ENCODE assay signal across 13 cellular contexts in the genomic region with DNA sequence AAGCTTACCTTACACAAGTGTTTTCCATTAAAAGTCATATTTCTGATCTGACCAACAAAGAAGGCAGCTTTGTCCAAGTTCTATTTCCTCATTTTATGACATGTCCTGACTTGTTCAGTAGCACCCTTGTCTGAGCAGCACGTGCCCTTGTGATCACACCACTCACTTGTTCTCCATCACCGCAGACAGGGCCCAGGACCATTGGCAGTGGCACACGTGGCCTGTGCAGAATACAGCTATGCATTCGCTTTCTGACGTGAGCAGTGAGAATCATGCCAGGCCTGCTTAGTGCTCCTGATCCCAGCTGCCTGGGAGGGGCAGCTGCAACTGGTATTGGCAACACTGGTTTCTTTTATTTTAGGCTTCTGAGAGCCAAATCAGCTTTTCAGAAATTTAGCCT.
A peak's percentile ranks its signal among the peaks of the same experiment; 100 is the strongest.
DNase-seq lines count a peak whose midpoint lies in the region; ATAC-seq and TF ChIP-seq lines count a peak whose summit lies in the region.
"Had no signal": no experiment of that assay in that cellular context is flagged by ENCODE, and none has a peak within 500 bp of the region (broad histone marks: within the 10 kb centered on the region; RNA-seq: fewer than 3 reads in every experiment).

No MANE protein-coding gene starts in this region.

- H3K36me3 Mint-ChIP-seq in Caco-2 (ENCODE audit: insufficient read depth, unreplicated experiment): peaks cover 19% of the 10 kb centered on the region
- H3K36me3 Mint-ChIP-seq in stimulated activated memory B cell treated with anti-CD40 and anti-IgM and Interleukin-4, amounts not matched to agents 10 μg/mL and 1 μg/mL and 100 μg/mL, for 72 hours: no peaks in the 10 kb centered on the region

- intact Hi-C loops in Caco-2 (cut with micrococcal nuclease; ENCODE audit: unreplicated experiment): loop anchor here (2.0 to 5.0 kb wide), 2 partner anchors 23 to 42 kb away; no protein-coding TSS in a partner anchor

- no peaks in the 10 kb centered on the region for H3K9me3 Mint-ChIP-seq in Caco-2 (ENCODE audit: unreplicated experiment)
- no peaks in the 10 kb centered on the region for H3K9me3 Mint-ChIP-seq in stimulated activated memory B cell treated with anti-CD40 and anti-IgM and Interleukin-4, amounts not matched to agents 10 μg/mL and 1 μg/mL and 100 μg/mL, for 72 hours
- H3K9me3 Mint-ChIP-seq: activated naive CD8-positive, alpha-beta T cell treated with anti-CD3 and anti-CD28 coated beads, Interleukin-2, amount 50 U/mL, for 24 hours had no signal

- no peak for TF ChIP-seq CTCF in Caco-2 (IDR thresholded peaks at IDR 0.05; ENCODE audit: insufficient read depth in 1 of 2, low read depth in 1 of 2, low read length in 1 of 2, severe bottlenecking in 1 of 2, unreplicated experiment in 1 of 2)
- TF ChIP-seq CTCF in fibroblast of lung (conservative IDR thresholded peaks at IDR 0.05 in 1 of 2, IDR thresholded peaks at IDR 0.05 in 1 of 2; ENCODE audit: low read depth in 1 of 2, low read length in 2 of 2): no peak
- TF ChIP-seq CTCF in omental fat pad (IDR thresholded peaks at IDR 0.05): no peak

- H3K4me3 ChIP-seq in Caco-2 (ENCODE audit: low read depth, low read length) (no peak overlapping the region), fibroblast of lung (replicated peaks in 1 of 4; ENCODE audit: control extremely low read depth in 1 of 4, insufficient read depth in 1 of 4, low read depth in 3 of 4, low read length in 4 of 4) (no peak overlapping the region)
- H3K4me3 ChIP-seq: skin epidermis, vagina had no signal

- H3K79me2 ChIP-seq in fibroblast of lung (ENCODE audit: control insufficient read depth, insufficient read depth, low read length): no peaks in the 10 kb centered on the region

- peak overlapping the region; percentile 62 for H3K27ac Mint-ChIP-seq in Caco-2 (ENCODE audit: unreplicated experiment)
- no peak overlapping the region for H3K27ac Mint-ChIP-seq in stimulated activated memory B cell treated with anti-CD40 and anti-IgM and Interleukin-4, amounts not matched to agents 10 μg/mL and 1 μg/mL and 100 μg/mL, for 72 hours
- H3K27ac Mint-ChIP-seq: activated naive CD8-positive, alpha-beta T cell treated with anti-CD3 and anti-CD28 coated beads, Interleukin-2, amount 50 U/mL, for 24 hours had no signal

- POLR2A ChIA-PET in Caco-2 (lab: Charles Lee): interaction anchor here (1.1 kb wide), 1 partner anchor 76 kb away, joined by 3 read pairs; no protein-coding TSS in a partner anchor

- no peak overlapping the region for H3K4me2 ChIP-seq in fibroblast of lung (ENCODE audit: extremely low read depth, insufficient read depth, low read length)

- peak overlapping the region; percentile 36 for H2AFZ ChIP-seq in fibroblast of lung (ENCODE audit: low read length)

- CTCF ChIA-PET in Caco-2 (lab: Charles Lee): interaction anchor here (0.8 to 2.5 kb wide), 8 partner anchors 11 to 256 kb away, joined by 3 to 15 read pairs (median 6); no protein-coding TSS in a partner anchor

- no peak overlapping the region for H3K9ac ChIP-seq in fibroblast of lung (ENCODE audit: insufficient read depth, low read length)

- DNase-seq in Caco-2: peak; percentile 20 to 52
- peak; percentile 78 for DNase-seq in NOMO-1 treated with DMSO at 0.1 percent for 48 hours (lab: John Stamatoyannopoulos, UW; ENCODE audit: unreplicated experiment)
- DNase-seq in fibroblast of lung (ENCODE audit: low read depth in 2 of 2): no peak
- peak; percentile 70 for DNase-seq in myocyte (ENCODE audit: low read depth)
- DNase-seq in NCI-H510A (lab: John Stamatoyannopoulos, UW): no peak
- DNase-seq in omental fat pad (ENCODE audit: low spot score): no peak
- DNase-seq: activated naive CD8-positive, alpha-beta T cell treated with anti-CD3 and anti-CD28 coated beads, Interleukin-2, amount 50 U/mL, for 24 hours; AML-193; NCI-H2171 treated with DMSO at 0.1 percent for 48 hours had no signal

- no TSS peak for BruUV-seq in Caco-2 (replicated peaks; lab: Mats Ljungman, UMichigan)

- H3K27me3 Mint-ChIP-seq in Caco-2 (ENCODE audit: insufficient read depth, unreplicated experiment): no peaks in the 10 kb centered on the region
- no peaks in the 10 kb centered on the region for H3K27me3 Mint-ChIP-seq in stimulated activated memory B cell treated with anti-CD40 and anti-IgM and Interleukin-4, amounts not matched to agents 10 μg/mL and 1 μg/mL and 100 μg/mL, for 72 hours
- H3K27me3 Mint-ChIP-seq: activated naive CD8-positive, alpha-beta T cell treated with anti-CD3 and anti-CD28 coated beads, Interleukin-2, amount 50 U/mL, for 24 hours had no signal

- no peak overlapping the region for H3K27ac ChIP-seq in fibroblast of lung (ENCODE audit: insufficient read depth, low read length)
- H3K27ac ChIP-seq: vagina had no signal

- peaks cover 47% of the 10 kb centered on the region for H3K4me1 Mint-ChIP-seq in Caco-2 (ENCODE audit: low read depth, unreplicated experiment)
- peaks cover 15% of the 10 kb centered on the region for H3K4me1 Mint-ChIP-seq in stimulated activated memory B cell treated with anti-CD40 and anti-IgM and Interleukin-4, amounts not matched to agents 10 μg/mL and 1 μg/mL and 100 μg/mL, for 72 hours
- H3K4me1 Mint-ChIP-seq: activated naive CD8-positive, alpha-beta T cell treated with anti-CD3 and anti-CD28 coated beads, Interleukin-2, amount 50 U/mL, for 24 hours had no signal

- H3K27me3 ChIP-seq in Caco-2 (replicated peaks; ENCODE audit: control insufficient read depth, insufficient read depth, low read length) (no peaks in the 10 kb centered on the region), fibroblast of lung (ENCODE audit: control insufficient read depth, insufficient read depth, low read length) (no peaks in the 10 kb centered on the region)
- H3K27me3 ChIP-seq: vagina had no signal

- H3K36me3 ChIP-seq in Caco-2 (ENCODE audit: control insufficient read depth, insufficient read depth, low read length) (no peaks in the 10 kb centered on the region; the same call in 1 of the 2 replicates), fibroblast of lung (ENCODE audit: control insufficient read depth, insufficient read depth, low read length) (no peaks in the 10 kb centered on the region)
- H3K36me3 ChIP-seq: vagina had no signal

- H4K20me1 ChIP-seq in fibroblast of lung (ENCODE audit: control insufficient read depth, extremely low read depth, insufficient read depth, low read length): no peaks in the 10 kb centered on the region

- H3K4me3 Mint-ChIP-seq in Caco-2 (ENCODE audit: unreplicated experiment): peak overlapping the region; percentile 19
- no peak overlapping the region for H3K4me3 Mint-ChIP-seq in stimulated activated memory B cell treated with anti-CD40 and anti-IgM and Interleukin-4, amounts not matched to agents 10 μg/mL and 1 μg/mL and 100 μg/mL, for 72 hours
- H3K4me3 Mint-ChIP-seq: activated naive CD8-positive, alpha-beta T cell treated with anti-CD3 and anti-CD28 coated beads, Interleukin-2, amount 50 U/mL, for 24 hours had no signal

- no peak for ATAC-seq in omental fat pad (ENCODE audit: low FRiP score)
- no peak for ATAC-seq in GM21515 (IDR thresholded peaks at IDR 0.05; ENCODE audit: unreplicated experiment)
- ATAC-seq in stimulated activated memory B cell treated with anti-CD40 and anti-IgM and Interleukin-4, amounts not matched to agents 10 μg/mL and 1 μg/mL and 100 μg/mL, for 72 hours: no peak
- ATAC-seq: activated naive CD8-positive, alpha-beta T cell treated with anti-CD3 and anti-CD28 coated beads, Interleukin-2, amount 50 U/mL, for 24 hours had no signal

- H3K4me1 ChIP-seq in Caco-2 (peaks cover 61% of the 10 kb centered on the region), fibroblast of lung (ENCODE audit: control insufficient read depth, extremely low read depth, insufficient read depth, low read length) (peaks cover 7% of the 10 kb centered on the region)
- H3K4me1 ChIP-seq: vagina had no signal

- H3K9me3 ChIP-seq in Caco-2 (no peaks in the 10 kb centered on the region), fibroblast of lung (ENCODE audit: control insufficient read depth, insufficient read depth, low read depth, low read length) (no peaks in the 10 kb centered on the region)
- H3K9me3 ChIP-seq: vagina had no signal

Comparison
In these comparisons a context has a peak if more than half of its experiments do, and no peak if none do; other contexts are left out.
1. DNase-seq: peak in Caco-2 (2 of 2), NOMO-1 treated with DMSO at 0.1 percent for 48 hours (single experiment) and myocyte (single experiment); none in fibroblast of lung (0 of 2), NCI-H510A (single experiment) and omental fat pad (single experiment).